ENCODE assay signal across 15 cellular contexts in genomic region chr3:33834117-33834495, GRCh38. TPM values are rescaled to one million over a fixed set of nuclear protein-coding genes. Genes with fewer than 3 reads are reported as not detected.
DNase-seq lines count a peak whose midpoint lies in the region; ATAC-seq and TF ChIP-seq lines count a peak whose summit lies in the region.
"Had no signal": no experiment of that assay in that cellular context is flagged by ENCODE, and none has a peak within 500 bp of the region (broad histone marks: within the 10 kb centered on the region; RNA-seq: fewer than 3 reads in every experiment).

No MANE protein-coding gene starts in this region.

- H3K36me3 ChIP-seq in naive thymus-derived CD4-positive, alpha-beta T cell (ENCODE audit: control insufficient read depth in 2 of 3, insufficient read depth in 3 of 3, low read length in 3 of 3), result peaks cover 5 to 7% (median 6%) of the 10 kb centered on the region in 3 experiments

- H3K4me3 Mint-ChIP-seq in activated CD4-positive, alpha-beta memory T cell treated with anti-CD3 and anti-CD28 coated beads for 36 hours, result peak overlapping the region; percentile 12
- no peak overlapping the region for H3K4me3 Mint-ChIP-seq in activated CD4-positive, alpha-beta memory T cell treated with anti-CD3 and anti-CD28 coated beads, Interleukin-2, amount 10 ng/mL, durations not matched to agents 7 days and 5 days
- peak overlapping the region in 5 of 10 donors; percentile 2 to 51 (median 27) for H3K4me3 Mint-ChIP-seq in naive thymus-derived CD4-positive, alpha-beta T cell
- H3K4me3 Mint-ChIP-seq: type B pancreatic cell had no signal

- H3K27me3 ChIP-seq in naive thymus-derived CD4-positive, alpha-beta T cell (ENCODE audit: control insufficient read depth in 2 of 2, insufficient read depth in 2 of 2, low read length in 2 of 2), result no peaks in the 10 kb centered on the region
- H3K27me3 ChIP-seq: brain microvascular endothelial cell had no signal

- H3K4me1 Mint-ChIP-seq in activated CD4-positive, alpha-beta memory T cell treated with anti-CD3 and anti-CD28 coated beads for 36 hours (ENCODE audit: low read depth), result peaks cover 30% of the 10 kb centered on the region
- H3K4me1 Mint-ChIP-seq in activated CD4-positive, alpha-beta memory T cell treated with anti-CD3 and anti-CD28 coated beads, Interleukin-2, amount 10 ng/mL, durations not matched to agents 7 days and 5 days, result peaks cover 14% of the 10 kb centered on the region
- H3K4me1 Mint-ChIP-seq in naive thymus-derived CD4-positive, alpha-beta T cell, result peaks cover 17 to 51% (median 36%) of the 10 kb centered on the region in 7 donors

- H3K27me3 Mint-ChIP-seq in activated CD4-positive, alpha-beta memory T cell treated with anti-CD3 and anti-CD28 coated beads for 36 hours, result no peaks in the 10 kb centered on the region
- no peaks in the 10 kb centered on the region for H3K27me3 Mint-ChIP-seq in activated CD4-positive, alpha-beta memory T cell treated with anti-CD3 and anti-CD28 coated beads, Interleukin-2, amount 10 ng/mL, durations not matched to agents 7 days and 5 days
- no peaks in the 10 kb centered on the region for H3K27me3 Mint-ChIP-seq in naive thymus-derived CD4-positive, alpha-beta T cell
- H3K27me3 Mint-ChIP-seq: type B pancreatic cell had no signal

- TF ChIP-seq POLR2A in erythroblast (IDR thresholded peaks at IDR 0.05; ENCODE audit: low read length), result no peak

- intact Hi-C loops in activated CD4-positive, alpha-beta memory T cell treated with anti-CD3 and anti-CD28 coated beads for 36 hours (cut with micrococcal nuclease), result no loop called here
- intact Hi-C loops in naive thymus-derived CD4-positive, alpha-beta T cell (cut with micrococcal nuclease), result no loop called here
- intact Hi-C loops in Right ventricle myocardium inferior (cut with DNase I), result no loop called here

- DNase-seq in activated CD4-positive, alpha-beta memory T cell treated with anti-CD3 and anti-CD28 coated beads for 36 hours, result no peak
- DNase-seq in activated CD4-positive, alpha-beta memory T cell treated with anti-CD3 and anti-CD28 coated beads, Interleukin-2, amount 10 ng/mL, durations not matched to agents 7 days and 5 days, result no peak
- no peak for DNase-seq in naive thymus-derived CD4-positive, alpha-beta T cell
- DNase-seq in Right ventricle myocardium inferior (ENCODE audit: missing footprints), result no peak
- no peak for DNase-seq in NCI-H2227 treated with DMSO at 0.1 percent for 48 hours (lab: John Stamatoyannopoulos, UW)
- no peak for DNase-seq in erythroblast (lab: John Stamatoyannopoulos, UW)
- DNase-seq: brain microvascular endothelial cell; effector memory CD4-positive, alpha-beta T cell; foreskin melanocyte; midbrain; NCI-H2081 had no signal

- H3K4me1 ChIP-seq in naive thymus-derived CD4-positive, alpha-beta T cell (ENCODE audit: control insufficient read depth in 2 of 2, insufficient read depth in 2 of 2, low read length in 2 of 2), result peaks cover 0 to 12% of the 10 kb centered on the region in 2 donors

- POLR2A ChIA-PET in activated CD4-positive, alpha-beta memory T cell treated with anti-CD3 and anti-CD28 coated beads for 36 hours (lab: Charles Lee), result no interaction called here
- POLR2A ChIA-PET in activated CD4-positive, alpha-beta memory T cell treated with anti-CD3 and anti-CD28 coated beads, Interleukin-2, amount 10 ng/mL, durations not matched to agents 7 days and 5 days (lab: Charles Lee), result no interaction called here
- POLR2A ChIA-PET in naive thymus-derived CD4-positive, alpha-beta T cell (lab: Charles Lee), result no interaction called here

- no peak overlapping the region for H3K4me3 ChIP-seq in naive thymus-derived CD4-positive, alpha-beta T cell (ENCODE audit: low read length)

- no peak overlapping the region for H3K27ac ChIP-seq in naive thymus-derived CD4-positive, alpha-beta T cell (ENCODE audit: low read depth, low read length)
- H3K27ac ChIP-seq: brain microvascular endothelial cell had no signal

- peak overlapping the region; percentile 43 for H3K27ac Mint-ChIP-seq in activated CD4-positive, alpha-beta memory T cell treated with anti-CD3 and anti-CD28 coated beads for 36 hours
- H3K27ac Mint-ChIP-seq in activated CD4-positive, alpha-beta memory T cell treated with anti-CD3 and anti-CD28 coated beads, Interleukin-2, amount 10 ng/mL, durations not matched to agents 7 days and 5 days, result no peak overlapping the region
- H3K27ac Mint-ChIP-seq in naive thymus-derived CD4-positive, alpha-beta T cell, result peak overlapping the region in 7 of 9 donors; percentile 53 to 93 (median 79)
- H3K27ac Mint-ChIP-seq: type B pancreatic cell had no signal

- ATAC-seq in GM21390 (IDR thresholded peaks at IDR 0.05; ENCODE audit: unreplicated experiment), result peak; percentile 48
- ATAC-seq in HG03442 (IDR thresholded peaks at IDR 0.05; ENCODE audit: unreplicated experiment), result peak; percentile 19
- ATAC-seq in naive thymus-derived CD4-positive, alpha-beta T cell, result no peak
- no peak for ATAC-seq in Right ventricle myocardium inferior

- CTCF ChIA-PET in activated CD4-positive, alpha-beta memory T cell treated with anti-CD3 and anti-CD28 coated beads for 36 hours (lab: Charles Lee), result no interaction called here
- CTCF ChIA-PET in activated CD4-positive, alpha-beta memory T cell treated with anti-CD3 and anti-CD28 coated beads, Interleukin-2, amount 10 ng/mL, durations not matched to agents 7 days and 5 days (lab: Charles Lee), result no interaction called here
- CTCF ChIA-PET in naive thymus-derived CD4-positive, alpha-beta T cell (lab: Charles Lee), result no interaction called here

- peaks cover 35% of the 10 kb centered on the region for H3K36me3 Mint-ChIP-seq in activated CD4-positive, alpha-beta memory T cell treated with anti-CD3 and anti-CD28 coated beads for 36 hours
- H3K36me3 Mint-ChIP-seq in activated CD4-positive, alpha-beta memory T cell treated with anti-CD3 and anti-CD28 coated beads, Interleukin-2, amount 10 ng/mL, durations not matched to agents 7 days and 5 days (ENCODE audit: low read depth), result peaks cover 45% of the 10 kb centered on the region
- peaks cover 10 to 59% (median 31%) of the 10 kb centered on the region in 5 donors for H3K36me3 Mint-ChIP-seq in naive thymus-derived CD4-positive, alpha-beta T cell

- no peaks in the 10 kb centered on the region for H3K9me3 Mint-ChIP-seq in activated CD4-positive, alpha-beta memory T cell treated with anti-CD3 and anti-CD28 coated beads for 36 hours
- no peaks in the 10 kb centered on the region for H3K9me3 Mint-ChIP-seq in activated CD4-positive, alpha-beta memory T cell treated with anti-CD3 and anti-CD28 coated beads, Interleukin-2, amount 10 ng/mL, durations not matched to agents 7 days and 5 days
- no peaks in the 10 kb centered on the region for H3K9me3 Mint-ChIP-seq in naive thymus-derived CD4-positive, alpha-beta T cell
- H3K9me3 Mint-ChIP-seq: activated T-helper 2 cell treated with anti-CD3 and anti-CD28 coated beads, Interferon-gamma antibody, Interleukin-2, Interleukin-4, amounts not matched to agents 10 μg/mL and 5 μg/mL and 100 μg/mL, durations not matched to agents 14 hours and 24 hours and 36 hours; type B pancreatic cell had no signal

- no peaks in the 10 kb centered on the region for H3K9me3 ChIP-seq in naive thymus-derived CD4-positive, alpha-beta T cell (ENCODE audit: control insufficient read depth in 2 of 3, low read length in 3 of 3)

RNA-seq across cellular contexts. Expression of gene PDCD6IP, which starts 35.7 kb away (rescaled TPM):
- total RNA-seq in activated CD4-positive, alpha-beta memory T cell treated with anti-CD3 and anti-CD28 coated beads for 36 hours, result 100 to 1,000 TPM; 163 to 168 TPM
- total RNA-seq in activated CD4-positive, alpha-beta memory T cell treated with anti-CD3 and anti-CD28 coated beads, Interleukin-2, amount 10 ng/mL, durations not matched to agents 7 days and 5 days, result 100 to 1,000 TPM; 211 TPM
- total RNA-seq in naive thymus-derived CD4-positive, alpha-beta T cell, result 100 to 1,000 TPM; 139 to 221 (median 202) TPM
- 10 to 100 TPM; 60.3 to 75.1 TPM for polyA plus RNA-seq in naive thymus-derived CD4-positive, alpha-beta T cell
- total RNA-seq in Right ventricle myocardium inferior, result 128 TPM

Comparison
In these comparisons a context has a peak if more than half of its experiments do, and no peak if none do; other contexts are left out.
1. ATAC-seq: peak in GM21390 (single experiment) and HG03442 (single experiment); none in naive thymus-derived CD4-positive, alpha-beta T cell (single experiment) and Right ventricle myocardium inferior (single experiment).